27 cellular contexts compared by ENCODE assay signal in genomic region chr5:139419226-139419625, GRCh38. TPM values are rescaled to one million over a fixed set of nuclear protein-coding genes. Genes with fewer than 3 reads are reported as not detected.
DNase-seq lines count a peak whose midpoint lies in the region; ATAC-seq and TF ChIP-seq lines count a peak whose summit lies in the region.
"Had no signal": no experiment of that assay in that cellular context is flagged by ENCODE, and none has a peak within 500 bp of the region (broad histone marks: within the 10 kb centered on the region; RNA-seq: fewer than 3 reads in every experiment).

No MANE protein-coding gene starts in this region.

- H3K36me3 Mint-ChIP-seq in activated naive CD8-positive, alpha-beta T cell treated with anti-CD3 and anti-CD28 coated beads, Interleukin-2, amount 10 ng/mL, durations not matched to agents 7 days and 5 days, result peaks cover 2% of the 10 kb centered on the region
- H3K36me3 Mint-ChIP-seq in activated naive CD8-positive, alpha-beta T cell treated with anti-CD3 and anti-CD28 coated beads for 36 hours, result peaks cover 41% of the 10 kb centered on the region
- peaks cover 31% of the 10 kb centered on the region for H3K36me3 Mint-ChIP-seq in endothelial cell (ENCODE audit: low read depth, unreplicated experiment)

- H3K27ac ChIP-seq in lower lobe of right lung (peak overlapping the region; percentile 6), transverse colon (peak overlapping the region; percentile 35 to 74 (median 60))
- H3K27ac ChIP-seq: GM23248, upper lobe of right lung had no signal

- H3K4me3 Mint-ChIP-seq in activated naive CD8-positive, alpha-beta T cell treated with anti-CD3 and anti-CD28 coated beads, Interleukin-2, amount 10 ng/mL, durations not matched to agents 7 days and 5 days, result no peak overlapping the region
- no peak overlapping the region for H3K4me3 Mint-ChIP-seq in activated naive CD8-positive, alpha-beta T cell treated with anti-CD3 and anti-CD28 coated beads for 36 hours
- peak overlapping the region; percentile 13 for H3K4me3 Mint-ChIP-seq in endothelial cell (ENCODE audit: unreplicated experiment)
- H3K4me3 Mint-ChIP-seq: activated naive CD8-positive, alpha-beta T cell treated with anti-CD3 and anti-CD28 coated beads, Interleukin-2, amount 50 U/mL, for 24 hours had no signal

- H3K9me3 ChIP-seq in lower lobe of right lung, result no peaks in the 10 kb centered on the region
- no peaks in the 10 kb centered on the region for H3K9me3 ChIP-seq in transverse colon
- H3K9me3 ChIP-seq: stomach, upper lobe of right lung had no signal

- TF ChIP-seq CTCF in endothelial cell (IDR thresholded peaks at IDR 0.05; ENCODE audit: unreplicated experiment) (no peak), lower lobe of right lung (IDR thresholded peaks at IDR 0.05) (no peak), transverse colon (IDR thresholded peaks at IDR 0.05) (no peak)

- DNase-seq in activated naive CD8-positive, alpha-beta T cell treated with anti-CD3 and anti-CD28 coated beads, Interleukin-2, amount 10 ng/mL, durations not matched to agents 7 days and 5 days, result no peak
- DNase-seq in activated naive CD8-positive, alpha-beta T cell treated with anti-CD3 and anti-CD28 coated beads for 36 hours, result no peak
- no peak for DNase-seq in endothelial cell (ENCODE audit: low spot score)
- DNase-seq in lower lobe of right lung, result no peak
- no peak for DNase-seq in transverse colon
- no peak for DNase-seq in 8988T
- DNase-seq in activated CD4-positive, CD25-positive, alpha-beta regulatory T cell treated with anti-CD3 and anti-CD28 coated beads, Interleukin-2, amount 50 U/mL, for 72 hours, result no peak
- DNase-seq: activated effector memory CD4-positive, alpha-beta T cell treated with Interleukin-2 at 50 U/mL for 16 hours; activated naive CD8-positive, alpha-beta T cell treated with anti-CD3 and anti-CD28 coated beads, Interleukin-2, amount 50 U/mL, for 24 hours; EL; foreskin fibroblast; GM23248; hypothalamus; Kasumi-1; naive B cell; NCI-H187; stimulated activated CD4-positive, alpha-beta T cell treated with anti-CD3 and anti-CD28 coated beads, Interleukin-12 subunit alpha, Interleukin-12 subunit beta, amount 100 ng/mL, for 4 hours; stimulated activated CD4-positive, alpha-beta T cell treated with anti-CD3 and anti-CD28 coated beads, Interleukin-4, amount 100 ng/mL, for 4 hours; stomach; upper lobe of right lung had no signal

- no peak for TF ChIP-seq EP300 in transverse colon (IDR thresholded peaks at IDR 0.05; ENCODE audit: low read depth)

- peak overlapping the region; percentile 54 for H3K27ac Mint-ChIP-seq in activated naive CD8-positive, alpha-beta T cell treated with anti-CD3 and anti-CD28 coated beads, Interleukin-2, amount 10 ng/mL, durations not matched to agents 7 days and 5 days
- H3K27ac Mint-ChIP-seq in activated naive CD8-positive, alpha-beta T cell treated with anti-CD3 and anti-CD28 coated beads for 36 hours, result no peak overlapping the region
- H3K27ac Mint-ChIP-seq in endothelial cell (ENCODE audit: unreplicated experiment), result peak overlapping the region; percentile 7

- intact Hi-C loops in lower lobe of right lung (cut with DNase I) (no loop called here), transverse colon (cut with DNase I; ENCODE audit: low total_unique reads) (no loop called here)

- no peak for TF ChIP-seq POLR2A in transverse colon (IDR thresholded peaks at IDR 0.05)

- H3K27me3 ChIP-seq in lower lobe of right lung (ENCODE audit: low read depth) (no peaks in the 10 kb centered on the region), transverse colon (no peaks in the 10 kb centered on the region)
- H3K27me3 ChIP-seq: stomach, upper lobe of right lung had no signal

- in situ Hi-C loops in transverse colon (cut with MboI; ENCODE audit: low pct_ligation_motif_present in 1 of 4, low pct_unique_long_range_greater_than_20kb in 1 of 4, low sequenced_read_pairs in 3 of 4), result no loop called here

- H3K4me1 ChIP-seq in lower lobe of right lung, result peaks cover 32% of the 10 kb centered on the region
- H3K4me1 ChIP-seq in transverse colon, result peaks cover 30 to 57% (median 39%) of the 10 kb centered on the region in 4 donors

- WGBS in transverse colon (ENCODE audit: low coverage in 1 of 2), 2 donors, result 46 to 60% methylated on average over 4 to 7 of the region's 7 CpGs

- POLR2A ChIA-PET in activated naive CD8-positive, alpha-beta T cell treated with anti-CD3 and anti-CD28 coated beads, Interleukin-2, amount 10 ng/mL, durations not matched to agents 7 days and 5 days (lab: Charles Lee), result interaction anchor here (0.5 to 1.1 kb wide), 4 partner anchors 14 to 142 kb away, joined by 3 to 5 read pairs (median 4); partner anchors contain the start of genes SPATA24 and UBE2D2

- H3K4me3 ChIP-seq in lower lobe of right lung (no peak overlapping the region), transverse colon (no peak overlapping the region)
- H3K4me3 ChIP-seq: GM23248, stomach, upper lobe of right lung had no signal

- ATAC-seq in activated naive CD8-positive, alpha-beta T cell treated with anti-CD3 and anti-CD28 coated beads, Interleukin-2, amount 10 ng/mL, durations not matched to agents 7 days and 5 days (ENCODE audit: low read depth), result no peak
- ATAC-seq in lower lobe of right lung (no peak), HG02678 (IDR thresholded peaks at IDR 0.05; ENCODE audit: unreplicated experiment) (no peak)
- ATAC-seq: activated CD4-positive, CD25-positive, alpha-beta regulatory T cell treated with anti-CD3 and anti-CD28 coated beads, Interleukin-2, amount 50 U/mL, for 24 hours; activated naive CD8-positive, alpha-beta T cell treated with anti-CD3 and anti-CD28 coated beads, Interleukin-2, amount 50 U/mL, for 24 hours; upper lobe of right lung had no signal

- peaks cover 39% of the 10 kb centered on the region for H3K4me1 Mint-ChIP-seq in activated naive CD8-positive, alpha-beta T cell treated with anti-CD3 and anti-CD28 coated beads, Interleukin-2, amount 10 ng/mL, durations not matched to agents 7 days and 5 days
- H3K4me1 Mint-ChIP-seq in activated naive CD8-positive, alpha-beta T cell treated with anti-CD3 and anti-CD28 coated beads for 36 hours, result peaks cover 33% of the 10 kb centered on the region
- H3K4me1 Mint-ChIP-seq in endothelial cell (ENCODE audit: unreplicated experiment), result peaks cover 37% of the 10 kb centered on the region

- no peaks in the 10 kb centered on the region for H3K9me3 Mint-ChIP-seq in activated naive CD8-positive, alpha-beta T cell treated with anti-CD3 and anti-CD28 coated beads, Interleukin-2, amount 10 ng/mL, durations not matched to agents 7 days and 5 days
- H3K9me3 Mint-ChIP-seq in activated naive CD8-positive, alpha-beta T cell treated with anti-CD3 and anti-CD28 coated beads for 36 hours, result no peaks in the 10 kb centered on the region
- no peaks in the 10 kb centered on the region for H3K9me3 Mint-ChIP-seq in endothelial cell (ENCODE audit: unreplicated experiment)
- H3K9me3 Mint-ChIP-seq: activated naive CD8-positive, alpha-beta T cell treated with anti-CD3 and anti-CD28 coated beads, Interleukin-2, amount 50 U/mL, for 24 hours; naive B cell had no signal

- H3K36me3 ChIP-seq in lower lobe of right lung, result peaks cover 28% of the 10 kb centered on the region
- H3K36me3 ChIP-seq in transverse colon, result no peaks in the 10 kb centered on the region

- H3K27me3 Mint-ChIP-seq in activated naive CD8-positive, alpha-beta T cell treated with anti-CD3 and anti-CD28 coated beads, Interleukin-2, amount 10 ng/mL, durations not matched to agents 7 days and 5 days, result peaks cover under 1% of the 10 kb centered on the region
- H3K27me3 Mint-ChIP-seq in activated naive CD8-positive, alpha-beta T cell treated with anti-CD3 and anti-CD28 coated beads for 36 hours, result no peaks in the 10 kb centered on the region
- no peaks in the 10 kb centered on the region for H3K27me3 Mint-ChIP-seq in endothelial cell (ENCODE audit: unreplicated experiment)
- H3K27me3 Mint-ChIP-seq: activated naive CD8-positive, alpha-beta T cell treated with anti-CD3 and anti-CD28 coated beads, Interleukin-2, amount 50 U/mL, for 24 hours; naive B cell had no signal

RNA-seq across cellular contexts. Expression of gene SPATA24, which starts 15.3 kb away (rescaled TPM):
- 1 to 10 TPM; 6.3 to 6.4 TPM for total RNA-seq in activated naive CD8-positive, alpha-beta T cell treated with anti-CD3 and anti-CD28 coated beads, Interleukin-2, amount 10 ng/mL, durations not matched to agents 7 days and 5 days
- 1 to 10 TPM; 2.2 to 4.0 TPM for total RNA-seq in activated naive CD8-positive, alpha-beta T cell treated with anti-CD3 and anti-CD28 coated beads for 36 hours
- total RNA-seq in endothelial cell (ENCODE audit: unreplicated experiment) (7.6 TPM), lower lobe of right lung (3.5 TPM), transverse colon (1 to 10 TPM in 2 of 4 donors, not detected in 2; 3.0 TPM)

RNA-seq across cellular contexts. Expression of gene DNAJC18, which starts 20.1 kb away (rescaled TPM):
- 1 to 10 TPM; 4.2 to 5.7 TPM for total RNA-seq in activated naive CD8-positive, alpha-beta T cell treated with anti-CD3 and anti-CD28 coated beads, Interleukin-2, amount 10 ng/mL, durations not matched to agents 7 days and 5 days
- total RNA-seq in activated naive CD8-positive, alpha-beta T cell treated with anti-CD3 and anti-CD28 coated beads for 36 hours, result 10 to 100 TPM; 20.5 to 21.8 TPM
- 69.6 TPM for total RNA-seq in endothelial cell (ENCODE audit: unreplicated experiment)
- total RNA-seq in lower lobe of right lung, result 10.0 TPM
- total RNA-seq in transverse colon, result 1 to 10 TPM in 3 of 4 donors, under 1 TPM in 1; 0.37 to 3.8 (median 3.2) TPM

RNA-seq across cellular contexts. Expression of gene PROB1, which starts 24.3 kb away (rescaled TPM):
- 1 to 10 TPM; 4.1 to 4.3 TPM for total RNA-seq in activated naive CD8-positive, alpha-beta T cell treated with anti-CD3 and anti-CD28 coated beads, Interleukin-2, amount 10 ng/mL, durations not matched to agents 7 days and 5 days
- 1 to 10 TPM; 5.5 to 6.2 TPM for total RNA-seq in activated naive CD8-positive, alpha-beta T cell treated with anti-CD3 and anti-CD28 coated beads for 36 hours
- total RNA-seq in endothelial cell (ENCODE audit: unreplicated experiment), result 7.3 TPM
- 0.86 TPM for total RNA-seq in lower lobe of right lung
- 1 to 10 TPM in 1 of 4 donors, under 1 TPM in 2, not detected in 1; 0.55 to 1.1 (median 0.60) TPM for total RNA-seq in transverse colon

RNA-seq across cellular contexts. Expression of gene MZB1, which starts 29.5 kb away (rescaled TPM):
- total RNA-seq in activated naive CD8-positive, alpha-beta T cell treated with anti-CD3 and anti-CD28 coated beads, Interleukin-2, amount 10 ng/mL, durations not matched to agents 7 days and 5 days, result 10 to 100 TPM; 21.8 to 22.6 TPM
- total RNA-seq in activated naive CD8-positive, alpha-beta T cell treated with anti-CD3 and anti-CD28 coated beads for 36 hours, result 10 to 100 TPM; 10.4 to 10.6 TPM
- total RNA-seq in endothelial cell (ENCODE audit: unreplicated experiment), result 0.38 TPM
- total RNA-seq in lower lobe of right lung, result 7.8 TPM
- 10 to 100 TPM in 1 of 4 donors, 1 to 10 TPM in 1, not detected in 2; 4.0 to 39.2 TPM for total RNA-seq in transverse colon
- total RNA-seq: dermis microvascular lymphatic vessel endothelial cell, epithelial cell of proximal tubule, GM23248, renal cortical epithelial cell had no signal

RNA-seq across cellular contexts. Expression of gene SLC23A1, which starts 36.1 kb away (rescaled TPM):
- 1 to 10 TPM; 1.3 to 1.8 TPM for total RNA-seq in activated naive CD8-positive, alpha-beta T cell treated with anti-CD3 and anti-CD28 coated beads, Interleukin-2, amount 10 ng/mL, durations not matched to agents 7 days and 5 days
- not detected for total RNA-seq in activated naive CD8-positive, alpha-beta T cell treated with anti-CD3 and anti-CD28 coated beads for 36 hours
- total RNA-seq in endothelial cell (ENCODE audit: unreplicated experiment) (not detected), lower lobe of right lung (1.4 TPM), transverse colon (1 to 10 TPM in 2 of 4 donors, under 1 TPM in 1, not detected in 1; 0.80 to 9.5 (median 7.4) TPM)
- total RNA-seq: dermis microvascular lymphatic vessel endothelial cell, epithelial cell of proximal tubule, GM23248, lung microvascular endothelial cell, omental fat pad, upper lobe of right lung had no signal
